1 cellular context compared by ENCODE assay signal in genomic region chr5:33260098-33260497, GRCh38.
TF ChIP-seq lines count a peak whose summit lies in the region.

No MANE protein-coding gene starts in this region.

TF ChIP-seq in GM23338, 12 proteins besides CTCF, POLR2A, EP300 and RAD21 (continued from another document):
- TF ChIP-seq ZNF462 (CRISPR knock-in tag; IDR thresholded peaks at IDR 0.05): no peak
- no peak for TF ChIP-seq NANOG (IDR thresholded peaks at IDR 0.05; ENCODE audit: borderline replicate concordance)
- TF ChIP-seq STAT1 (IDR thresholded peaks at IDR 0.05; ENCODE audit: unreplicated experiment): no peak
- TF ChIP-seq ZNF114 (CRISPR knock-in tag; IDR thresholded peaks at IDR 0.05): no peak
- TF ChIP-seq, protein P1, sequence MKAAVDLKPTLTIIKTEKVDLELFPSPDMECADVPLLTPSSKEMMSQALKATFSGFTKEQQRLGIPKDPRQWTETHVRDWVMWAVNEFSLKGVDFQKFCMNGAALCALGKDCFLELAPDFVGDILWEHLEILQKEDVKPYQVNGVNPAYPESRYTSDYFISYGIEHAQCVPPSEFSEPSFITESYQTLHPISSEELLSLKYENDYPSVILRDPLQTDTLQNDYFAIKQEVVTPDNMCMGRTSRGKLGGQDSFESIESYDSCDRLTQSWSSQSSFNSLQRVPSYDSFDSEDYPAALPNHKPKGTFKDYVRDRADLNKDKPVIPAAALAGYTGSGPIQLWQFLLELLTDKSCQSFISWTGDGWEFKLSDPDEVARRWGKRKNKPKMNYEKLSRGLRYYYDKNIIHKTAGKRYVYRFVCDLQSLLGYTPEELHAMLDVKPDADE (IDR thresholded peaks at IDR 0.05): no peak
- no peak for TF ChIP-seq ZNF331 (CRISPR knock-in tag; IDR thresholded peaks at IDR 0.05; ENCODE audit: low read depth)
TF ChIP-seq in GM23338: peak in this region for 0.
